In genomic region chr1:8026976-8027747, GRCh38 we compare ENCODE assay signal across 1 cellular context.
TF ChIP-seq lines count a peak whose summit lies in the region.

No MANE protein-coding gene starts in this region.

TF ChIP-seq in HepG2, 621 proteins besides CTCF, POLR2A, EP300 and RAD21 (continued from another document and continues in another):
- TF ChIP-seq AHDC1 (CRISPR knock-in tag; IDR thresholded peaks at IDR 0.05; ENCODE audit: borderline replicate concordance) = peak; percentile 81; the same call in 1 of the 2 replicates
- peak; percentile 1; the same call in 1 of the 2 replicates for TF ChIP-seq DPF2 (CRISPR knock-in tag; IDR thresholded peaks at IDR 0.05; ENCODE audit: borderline replicate concordance, low read depth)
- peak; percentile 98; the same call in 1 of the 2 replicates for TF ChIP-seq AFF4 (CRISPR knock-in tag; IDR thresholded peaks at IDR 0.05)
- no peak for TF ChIP-seq ZNF101 (CRISPR knock-in tag; IDR thresholded peaks at IDR 0.05; ENCODE audit: borderline replicate concordance, low read depth)
- peak; percentile 94 for TF ChIP-seq SKIL (CRISPR knock-in tag; IDR thresholded peaks at IDR 0.05; ENCODE audit: borderline replicate concordance)
- TF ChIP-seq ZNF44 (CRISPR knock-in tag; IDR thresholded peaks at IDR 0.05) = no peak
- peak; percentile 58; the same call in 1 of the 2 replicates for TF ChIP-seq NFIB (CRISPR knock-in tag; IDR thresholded peaks at IDR 0.05; ENCODE audit: borderline replicate concordance)
- no peak for TF ChIP-seq CCAR2 (optimal IDR thresholded peaks at IDR 0.05; ENCODE audit: low read depth, low read length)
- no peak for TF ChIP-seq MLXIP (CRISPR knock-in tag; IDR thresholded peaks at IDR 0.05; ENCODE audit: borderline replicate concordance)
- no peak for TF ChIP-seq ZFP1 (CRISPR knock-in tag; IDR thresholded peaks at IDR 0.05)
- TF ChIP-seq SRSF4 (IDR thresholded peaks at IDR 0.05; ENCODE audit: low read depth, low read length, poor library complexity, severe bottlenecking) = no peak
- TF ChIP-seq MLLT10 (CRISPR knock-in tag; IDR thresholded peaks at IDR 0.05) = no peak
- TF ChIP-seq TCF7L2 (IDR thresholded peaks at IDR 0.05; ENCODE audit: low read depth, low read length) = no peak
- TF ChIP-seq HDAC2 (CRISPR knock-in tag; IDR thresholded peaks at IDR 0.05) = peak; percentile 89
- peak; percentile 92; the same call in 1 of the 2 replicates for TF ChIP-seq MED13 (CRISPR knock-in tag; IDR thresholded peaks at IDR 0.05)
- no peak for TF ChIP-seq YY1 (IDR thresholded peaks at IDR 0.05; ENCODE audit: insufficient read depth, insufficient replicate concordance, low read depth, low read length)
- no peak for TF ChIP-seq ZNF569 (CRISPR knock-in tag; IDR thresholded peaks at IDR 0.05; ENCODE audit: borderline replicate concordance)
- TF ChIP-seq ZNF777 (CRISPR knock-in tag; IDR thresholded peaks at IDR 0.05) = peak; percentile 66; the same call in 1 of the 2 replicates
- TF ChIP-seq ZBTB42 (CRISPR knock-in tag; IDR thresholded peaks at IDR 0.05) = no peak
- TF ChIP-seq CERS6 (CRISPR knock-in tag; IDR thresholded peaks at IDR 0.05) = no peak
- no peak for TF ChIP-seq ZNF850 (CRISPR knock-in tag; conservative IDR thresholded peaks at IDR 0.05)
- TF ChIP-seq ZNF224 (CRISPR knock-in tag; IDR thresholded peaks at IDR 0.05) = peak; percentile 42; the same call in 1 of the 2 replicates
- no peak for TF ChIP-seq NR0B2 (CRISPR knock-in tag; IDR thresholded peaks at IDR 0.05)
- peak; percentile 85; the same call in 1 of the 2 replicates for TF ChIP-seq KAT7 (CRISPR knock-in tag; IDR thresholded peaks at IDR 0.05; ENCODE audit: borderline replicate concordance)
- no peak for TF ChIP-seq ZBTB7A (CRISPR knock-in tag; IDR thresholded peaks at IDR 0.05)
- TF ChIP-seq ZNF142 (CRISPR knock-in tag; IDR thresholded peaks at IDR 0.05) = no peak; the same call in none of the 2 replicates
- TF ChIP-seq ZFP41 (CRISPR knock-in tag; IDR thresholded peaks at IDR 0.05; ENCODE audit: borderline replicate concordance) = no peak
- TF ChIP-seq ZFP90 (CRISPR knock-in tag; IDR thresholded peaks at IDR 0.05; ENCODE audit: borderline replicate concordance) = no peak
- no peak for TF ChIP-seq TEAD3 (CRISPR knock-in tag; optimal IDR thresholded peaks at IDR 0.05; ENCODE audit: borderline replicate concordance)
- 0 out of 2 replicates have a peak, but pooled peaks have one; percentile 26 for TF ChIP-seq ZSCAN22 (CRISPR knock-in tag; IDR thresholded peaks at IDR 0.05)
- TF ChIP-seq ZBTB44 (CRISPR knock-in tag; IDR thresholded peaks at IDR 0.05) = no peak
